9 cellular contexts compared by ENCODE assay signal in the genomic region with DNA sequence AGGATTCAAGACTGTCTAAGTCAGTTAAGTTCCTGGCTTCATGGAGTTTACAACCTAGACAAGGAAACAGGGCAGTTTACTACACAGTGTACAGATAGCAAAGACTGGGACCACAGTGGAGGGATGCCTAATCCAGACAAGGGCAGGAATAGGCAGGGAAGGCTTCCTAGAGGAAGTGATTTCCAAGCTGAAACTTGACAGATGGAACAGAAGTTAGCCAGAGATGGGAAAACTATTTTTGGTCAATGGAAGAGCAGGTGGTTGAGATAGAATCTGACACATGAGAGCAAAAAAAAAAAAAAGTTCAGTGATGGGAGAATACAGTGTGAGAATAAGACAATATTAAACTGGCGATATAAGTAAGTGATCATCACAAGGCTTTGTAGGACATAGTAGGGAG. TPM values are rescaled to one million over a fixed set of nuclear protein-coding genes. Genes with fewer than 3 reads are reported as not detected.
DNase-seq lines count a peak whose midpoint lies in the region; ATAC-seq, FAIRE-seq and TF ChIP-seq lines count a peak whose summit lies in the region.
"Had no signal": no experiment of that assay in that cellular context is flagged by ENCODE, and none has a peak within 500 bp of the region (broad histone marks: within the 10 kb centered on the region; RNA-seq: fewer than 3 reads in every experiment).

No MANE protein-coding gene starts in this region.

- H3K27ac Mint-ChIP-seq in activated naive CD8-positive, alpha-beta T cell treated with anti-CD3 and anti-CD28 coated beads, Interleukin-2, amount 10 ng/mL, durations not matched to agents 7 days and 5 days = peak overlapping the region; percentile 96

- FAIRE-seq in HepG2 (lab: Jason Lieb, UNC) = no peak
- FAIRE-seq: G401.6 had no signal

- peak overlapping the region; percentile 99 for H3K27ac ChIP-seq in 22Rv1
- H3K27ac ChIP-seq in HepG2 (ENCODE audit: extremely low read length, insufficient read depth, low read length) = peak overlapping the region; percentile 98

- H4K20me1 ChIP-seq in HepG2 (ENCODE audit: insufficient read depth, low read length) = no peaks in the 10 kb centered on the region; the same call in 1 of the 2 replicates

- WGBS in HepG2 (ENCODE audit: low lambda C conversion rate) = 79% methylated on average over 1 of the region's 1 CpG

- H3K4me3 ChIP-seq in HAP-1 (peak overlapping the region; percentile 74), HepG2 (replicated peaks in 1 of 3; ENCODE audit: insufficient read depth in 1 of 3, low read depth in 2 of 3, low read length in 3 of 3) (peak overlapping the region; percentile 70 to 88 (median 82))

- H3K9ac ChIP-seq in HepG2 (ENCODE audit: insufficient read depth, low read depth, low read length) = peak overlapping the region; percentile 94

- H3K4me1 ChIP-seq in HAP-1 (peaks cover 19% of the 10 kb centered on the region), HepG2 (ENCODE audit: insufficient read depth, low read length) (peaks cover 52% of the 10 kb centered on the region)

- no peaks in the 10 kb centered on the region for H3K9me3 ChIP-seq in HAP-1
- no peaks in the 10 kb centered on the region for H3K9me3 ChIP-seq in HepG2 (ENCODE audit: low read length)

- CTCF ChIA-PET in HepG2 (lab: Yijun Ruan, JAX; ENCODE audit: low intra/inter-chr PET ratio, low total read pairs) = no interaction called here

- peak overlapping the region; percentile 99 for H3K4me2 ChIP-seq in HepG2 (ENCODE audit: low read depth, low read length)

- H3K27me3 ChIP-seq in HAP-1 (ENCODE audit: low read depth) = no peaks in the 10 kb centered on the region
- no peaks in the 10 kb centered on the region; a peak in 1 of 5 replicates for H3K27me3 ChIP-seq in HepG2 (ENCODE audit: control insufficient read depth in 1 of 2, insufficient read depth in 2 of 2, low read length in 2 of 2)

- peaks cover 48% of the 10 kb centered on the region for H3K36me3 ChIP-seq in HAP-1 (replicated peaks)
- H3K36me3 ChIP-seq in HepG2 (replicated peaks in 1 of 2; ENCODE audit: control insufficient read depth in 1 of 2, insufficient read depth in 2 of 2, low read length in 2 of 2) = peaks cover 6 to 32% of the 10 kb centered on the region in 2 experiments

- peaks cover 15% of the 10 kb centered on the region for H3K36me3 Mint-ChIP-seq in activated naive CD8-positive, alpha-beta T cell treated with anti-CD3 and anti-CD28 coated beads, Interleukin-2, amount 10 ng/mL, durations not matched to agents 7 days and 5 days

- peak overlapping the region; percentile 100 for H3K4me3 Mint-ChIP-seq in activated naive CD8-positive, alpha-beta T cell treated with anti-CD3 and anti-CD28 coated beads, Interleukin-2, amount 10 ng/mL, durations not matched to agents 7 days and 5 days

- DNase-seq in HAP-1 (ENCODE audit: low spot score in 2 of 2) (no peak), HepG2 (ENCODE audit: low spot score) (no peak), GM20000 (ENCODE audit: low spot score) (no peak), NCI-H1417 treated with DMSO at 0.1 percent for 48 hours (lab: John Stamatoyannopoulos, UW) (no peak)
- DNase-seq in activated naive CD8-positive, alpha-beta T cell treated with anti-CD3 and anti-CD28 coated beads, Interleukin-2, amount 10 ng/mL, durations not matched to agents 7 days and 5 days = no peak

- ATAC-seq in activated naive CD8-positive, alpha-beta T cell treated with anti-CD3 and anti-CD28 coated beads, Interleukin-2, amount 10 ng/mL, durations not matched to agents 7 days and 5 days (ENCODE audit: low read depth) = no peak
- ATAC-seq in HepG2 (no peak), GM21447 (IDR thresholded peaks at IDR 0.05; ENCODE audit: unreplicated experiment) (no peak), GM19397 (IDR thresholded peaks at IDR 0.05; ENCODE audit: unreplicated experiment) (no peak)

- no peaks in the 10 kb centered on the region for H3K9me3 Mint-ChIP-seq in activated naive CD8-positive, alpha-beta T cell treated with anti-CD3 and anti-CD28 coated beads, Interleukin-2, amount 10 ng/mL, durations not matched to agents 7 days and 5 days

- BruUV-seq in HepG2 (replicated peaks; lab: Mats Ljungman, UMichigan) = no TSS peak

- H2AFZ ChIP-seq in HepG2 (ENCODE audit: low read length) = no peak overlapping the region

- H3K79me2 ChIP-seq in HepG2 (ENCODE audit: insufficient read depth, low read length) = peaks cover 39% of the 10 kb centered on the region

- in situ Hi-C loops in HAP-1 (cut with MboI; ENCODE audit: low sequenced_read_pairs) (no loop called here), HepG2 (cut with HindIII; ENCODE audit: extremely low pct_ligation_motif_present, low pct_unique_long_range_greater_than_20kb) (no loop called here)

- H3K27me3 Mint-ChIP-seq in activated naive CD8-positive, alpha-beta T cell treated with anti-CD3 and anti-CD28 coated beads, Interleukin-2, amount 10 ng/mL, durations not matched to agents 7 days and 5 days = no peaks in the 10 kb centered on the region

- peaks cover 19% of the 10 kb centered on the region for H3K4me1 Mint-ChIP-seq in activated naive CD8-positive, alpha-beta T cell treated with anti-CD3 and anti-CD28 coated beads, Interleukin-2, amount 10 ng/mL, durations not matched to agents 7 days and 5 days

- no peak for TF ChIP-seq POLR2A in HepG2 (IDR thresholded peaks at IDR 0.05; ENCODE audit: insufficient read depth in 1 of 2, low read depth in 2 of 2, low read length in 2 of 2)

- TF ChIP-seq EP300 in HepG2 (IDR thresholded peaks at IDR 0.05; ENCODE audit: low read depth in 2 of 2, low read length in 2 of 2) (no peak), HepG2 (CRISPR knock-in tag; IDR thresholded peaks at IDR 0.05; ENCODE audit: borderline replicate concordance) (no peak)

- no peak for TF ChIP-seq RAD21 in HepG2 (CRISPR knock-in tag; IDR thresholded peaks at IDR 0.05)

- TF ChIP-seq CTCF in 22Rv1 (IDR thresholded peaks at IDR 0.05) (no peak), HepG2 (CRISPR knock-in tag; IDR thresholded peaks at IDR 0.05) (no peak), GM20000 (IDR thresholded peaks at IDR 0.05; ENCODE audit: extremely low read depth, missing control alignments) (no peak)

- POLR2A ChIA-PET in activated naive CD8-positive, alpha-beta T cell treated with anti-CD3 and anti-CD28 coated beads, Interleukin-2, amount 10 ng/mL, durations not matched to agents 7 days and 5 days (lab: Charles Lee) = no interaction called here
- POLR2A ChIA-PET in HepG2 (lab: Yijun Ruan, JAX) = interaction anchor here (0.7 kb wide), 1 partner anchor 9 kb away, joined by 4 read pairs; no protein-coding TSS in a partner anchor

- intact Hi-C loops in HepG2 (cut with micrococcal nuclease; ENCODE audit: unreplicated experiment) = no loop called here

RNA-seq across cellular contexts. Expression of a gene that starts 1.3 kb away (rescaled TPM):
- 10 to 100 TPM; 52.4 to 62.5 TPM for total RNA-seq in activated naive CD8-positive, alpha-beta T cell treated with anti-CD3 and anti-CD28 coated beads, Interleukin-2, amount 10 ng/mL, durations not matched to agents 7 days and 5 days
- 107 and 115 TPM in 2 replicates for total RNA-seq in HepG2 (2016; rRNA removed; fragmentation: Illumina TruSeq; extraction: Trizol)
- total RNA-seq in HepG2 (2016; cell fraction: cytosol; rRNA removed; fragmentation: Illumina TruSeq; extraction: Trizol; ENCODE audit: low read depth) = 96.9 and 107 TPM in 2 replicates
- total RNA-seq in HepG2 (2016; cell fraction: insoluble cytoplasmic fraction; rRNA removed; fragmentation: Illumina TruSeq; extraction: Trizol) = 107 and 117 TPM in 2 replicates
- total RNA-seq in HepG2 (2016; cell fraction: membrane; rRNA removed; fragmentation: Illumina TruSeq; extraction: Trizol) = 122 and 138 TPM in 2 replicates
- 51.8 and 62.0 TPM in 2 replicates for total RNA-seq in HepG2 (2016; cell fraction: nucleus; rRNA removed; fragmentation: Illumina TruSeq; extraction: Trizol)
- 109 and 112 TPM in 2 replicates for polyA plus RNA-seq in HepG2 (2011; rRNA removed)
- 103 and 122 TPM in 2 replicates for polyA plus RNA-seq in HepG2 (2011; cell fraction: cytosol; rRNA removed)
- polyA plus RNA-seq in HepG2 (2011; cell fraction: nucleus; rRNA removed) = 90.3 and 95.4 TPM in 2 replicates
- polyA plus RNA-seq in HepG2 (2012) = 63.1 and 87.3 TPM in 2 replicates
- 93.9 and 122 TPM in 2 replicates for polyA plus RNA-seq in HepG2 (2016; cell fraction: cytosol; fragmentation: Illumina TruSeq; extraction: Trizol; ENCODE audit: low read depth)
- 128 and 137 TPM in 2 replicates for polyA plus RNA-seq in HepG2 (2016; cell fraction: insoluble cytoplasmic fraction; fragmentation: Illumina TruSeq; extraction: Trizol; ENCODE audit: low read depth)
- 117 and 136 TPM in 2 replicates for polyA plus RNA-seq in HepG2 (2016; cell fraction: membrane; fragmentation: Illumina TruSeq; extraction: Trizol; ENCODE audit: low read depth)
- polyA plus RNA-seq in HepG2 (2016; cell fraction: nucleus; fragmentation: Illumina TruSeq; extraction: Trizol; ENCODE audit: insufficient read depth, low read depth) = 98.6 and 101 TPM in 2 replicates
- 79.8 and 104 TPM in 2 replicates for polyA minus RNA-seq in HepG2 (2011; rRNA and poly(A)+ RNA removed; ENCODE audit: low replicate concordance)
- polyA minus RNA-seq in HepG2 (2011; cell fraction: cytosol; rRNA and poly(A)+ RNA removed) = 25.2 and 25.5 TPM in 2 replicates
- 52.3 and 78.8 TPM in 2 replicates for polyA minus RNA-seq in HepG2 (2011; cell fraction: nucleus; rRNA and poly(A)+ RNA removed)

RNA-seq across cellular contexts. Expression of a gene that starts 1.4 kb away (rescaled TPM):
- 10 to 100 TPM; 21.3 to 22.9 TPM for total RNA-seq in activated naive CD8-positive, alpha-beta T cell treated with anti-CD3 and anti-CD28 coated beads, Interleukin-2, amount 10 ng/mL, durations not matched to agents 7 days and 5 days
- total RNA-seq in HepG2 (2016; rRNA removed; fragmentation: Illumina TruSeq; extraction: Trizol) = 28.8 and 46.4 TPM in 2 replicates
- 8.6 and 9.1 TPM in 2 replicates for total RNA-seq in HepG2 (2016; cell fraction: cytosol; rRNA removed; fragmentation: Illumina TruSeq; extraction: Trizol; ENCODE audit: low read depth)
- total RNA-seq in HepG2 (2016; cell fraction: insoluble cytoplasmic fraction; rRNA removed; fragmentation: Illumina TruSeq; extraction: Trizol) = 31.4 and 50.9 TPM in 2 replicates
- 17.4 and 17.7 TPM in 2 replicates for total RNA-seq in HepG2 (2016; cell fraction: membrane; rRNA removed; fragmentation: Illumina TruSeq; extraction: Trizol)
- 16.2 and 17.3 TPM in 2 replicates for total RNA-seq in HepG2 (2016; cell fraction: nucleus; rRNA removed; fragmentation: Illumina TruSeq; extraction: Trizol)
- 10.3 and 13.5 TPM in 2 replicates for polyA plus RNA-seq in HepG2 (2011; rRNA removed)
- 11.6 and 15.0 TPM in 2 replicates for polyA plus RNA-seq in HepG2 (2011; cell fraction: cytosol; rRNA removed)
- 12.3 and 12.8 TPM in 2 replicates for polyA plus RNA-seq in HepG2 (2011; cell fraction: nucleus; rRNA removed)
- polyA plus RNA-seq in HepG2 (2012) = 17.7 and 25.6 TPM in 2 replicates
- 11.9 and 13.8 TPM in 2 replicates for polyA plus RNA-seq in HepG2 (2016; cell fraction: cytosol; fragmentation: Illumina TruSeq; extraction: Trizol; ENCODE audit: low read depth)
- polyA plus RNA-seq in HepG2 (2016; cell fraction: insoluble cytoplasmic fraction; fragmentation: Illumina TruSeq; extraction: Trizol; ENCODE audit: low read depth) = 53.0 and 59.6 TPM in 2 replicates
- polyA plus RNA-seq in HepG2 (2016; cell fraction: membrane; fragmentation: Illumina TruSeq; extraction: Trizol; ENCODE audit: low read depth) = 14.9 and 15.1 TPM in 2 replicates
- polyA plus RNA-seq in HepG2 (2016; cell fraction: nucleus; fragmentation: Illumina TruSeq; extraction: Trizol; ENCODE audit: insufficient read depth, low read depth) = 27.5 and 29.8 TPM in 2 replicates
- 11.5 and 12.5 TPM in 2 replicates for polyA minus RNA-seq in HepG2 (2011; rRNA and poly(A)+ RNA removed; ENCODE audit: low replicate concordance)
- 7.7 and 10.2 TPM in 2 replicates for polyA minus RNA-seq in HepG2 (2011; cell fraction: cytosol; rRNA and poly(A)+ RNA removed)
- 10.2 and 10.4 TPM in 2 replicates for polyA minus RNA-seq in HepG2 (2011; cell fraction: nucleus; rRNA and poly(A)+ RNA removed)
